In genomic region chr17:4704574-4704907, GRCh38 we compare ENCODE assay signal across 6 cellular contexts. TPM values are rescaled to one million over a fixed set of nuclear protein-coding genes. Genes with fewer than 3 reads are reported as not detected.
DNase-seq lines count a peak whose midpoint lies in the region; TF ChIP-seq lines count a peak whose summit lies in the region.
"Not testable (repeated sequence)": the region's sequence is repeated elsewhere in the genome, so short reads cannot be mapped to it uniquely, and the experiment has no call there.

No MANE protein-coding gene starts in this region.

- not testable (repeated sequence) for H3K27me3 Mint-ChIP-seq in brain

- peak overlapping the region; percentile 73 for H3K27ac ChIP-seq in SU-DHL-6 (ENCODE audit: low read depth, low read length)
- peak overlapping the region; percentile 82 for H3K27ac ChIP-seq in left ventricle myocardium inferior (replicated peaks)
- peak overlapping the region; percentile 68 for H3K27ac ChIP-seq in neural cell (ENCODE audit: low read length)
- H3K27ac ChIP-seq in tibial artery, result peak overlapping the region; percentile 75 to 84

- not testable (repeated sequence) for H3K27me3 ChIP-seq in SU-DHL-6 (ENCODE audit: low read length); left ventricle myocardium inferior (ENCODE audit: low read depth); neural cell (ENCODE audit: insufficient read depth, low read depth, low read length); tibial artery

- H3K9ac ChIP-seq in SU-DHL-6 (ENCODE audit: low read length) (peak overlapping the region; percentile 84), neural cell (ENCODE audit: low read length) (peak overlapping the region; percentile 82)

- intact Hi-C loops in left ventricle myocardium inferior (cut with micrococcal nuclease); tibial artery (cut with DNase I; ENCODE audit: low total_unique reads): not testable (repeated sequence)

- not testable (repeated sequence) for H4K20me1 ChIP-seq in SU-DHL-6 (ENCODE audit: low read depth, low read length); neural cell (ENCODE audit: insufficient read depth)

- H3K4me1 Mint-ChIP-seq in brain, result peaks cover 54% of the 10 kb centered on the region

- not testable (repeated sequence) for TF ChIP-seq EP300 in neural cell (conservative IDR thresholded peaks at IDR 0.05; ENCODE audit: poor library complexity, severe bottlenecking)

- peak overlapping the region; percentile 87 to 98 (median 95) for H3K4me3 Mint-ChIP-seq in brain

- H3F3A ChIP-seq in SU-DHL-6 (ENCODE audit: insufficient read depth), result peaks cover 10% of the 10 kb centered on the region
- not testable (repeated sequence) for H3F3A ChIP-seq in neural cell (ENCODE audit: insufficient read depth, low read length, poor library complexity, severe bottlenecking)

- H3K4me1 ChIP-seq in left ventricle myocardium inferior, result peaks cover 26% of the 10 kb centered on the region
- H3K4me1 ChIP-seq in tibial artery, result peaks cover 0 to 15% (median 9%) of the 10 kb centered on the region in 4 donors

- H3K4me3 ChIP-seq in GM12865 (ENCODE audit: low read depth, low read length) (peak overlapping the region; percentile 86), SU-DHL-6 (ENCODE audit: insufficient read depth, low read length, poor library complexity, severe bottlenecking) (peak overlapping the region; percentile 86), left ventricle myocardium inferior (peak overlapping the region; percentile 99), neural cell (ENCODE audit: low read length) (peak overlapping the region; percentile 92), tibial artery (peak overlapping the region; percentile 71 to 86)

- peaks cover 51% of the 10 kb centered on the region for H3K79me2 ChIP-seq in SU-DHL-6 (ENCODE audit: insufficient read depth, low read length)
- H3K79me2 ChIP-seq in neural cell (replicated peaks; ENCODE audit: insufficient read depth, low read length), result peaks cover 36% of the 10 kb centered on the region

- DNase-seq in GM12865 (ENCODE audit: low read depth); left ventricle myocardium inferior; tibial artery: not testable (repeated sequence)

- H3K9me3 Mint-ChIP-seq in brain, result not testable (repeated sequence)

- H2AFZ ChIP-seq in SU-DHL-6 (ENCODE audit: low read depth, low read length, severe bottlenecking) (peak overlapping the region; percentile 83), neural cell (ENCODE audit: low read depth, low read length) (peak overlapping the region; percentile 80)

- TF ChIP-seq RAD21 in neural cell (conservative IDR thresholded peaks at IDR 0.05), result not testable (repeated sequence)

- peak overlapping the region; percentile 92 for H3K4me2 ChIP-seq in SU-DHL-6 (ENCODE audit: low read depth, low read length, poor library complexity, severe bottlenecking)
- not testable (repeated sequence) for H3K4me2 ChIP-seq in neural cell (ENCODE audit: low read length)

- H3K9me3 ChIP-seq in SU-DHL-6 (ENCODE audit: insufficient read depth, low read length); left ventricle myocardium inferior (replicated peaks); neural cell (ENCODE audit: low read length); tibial artery: not testable (repeated sequence)

- H3K27ac Mint-ChIP-seq in brain, result peak overlapping the region; percentile 69 to 98 (median 97)

- not testable (repeated sequence) for H3K36me3 ChIP-seq in SU-DHL-6 (ENCODE audit: low read length); left ventricle myocardium inferior; neural cell (ENCODE audit: insufficient read depth, low read length); tibial artery

- not testable (repeated sequence) for H3K36me3 Mint-ChIP-seq in brain

- TF ChIP-seq CTCF in GM12865 (IDR thresholded peaks at IDR 0.05; ENCODE audit: insufficient read depth, low read depth, low read length, missing control alignments); SU-DHL-6 (IDR thresholded peaks at IDR 0.05; ENCODE audit: insufficient read depth, low read length, poor library complexity, severe bottlenecking); brain (conservative IDR thresholded peaks at IDR 0.05); left ventricle myocardium inferior (IDR thresholded peaks at IDR 0.05; ENCODE audit: borderline replicate concordance); neural cell (IDR thresholded peaks at IDR 0.05; ENCODE audit: poor library complexity, severe bottlenecking); tibial artery (IDR thresholded peaks at IDR 0.05): not testable (repeated sequence)

- H3K9me2 ChIP-seq in SU-DHL-6 (replicated peaks; ENCODE audit: insufficient read depth, low read length); neural cell (ENCODE audit: insufficient read depth, low read length): not testable (repeated sequence)

RNA-seq across cellular contexts. Expression of gene PELP1, which starts 0.6 kb away (rescaled TPM):
- polyA plus RNA-seq in brain (ENCODE audit: insufficient read depth, low read depth, low replicate concordance) (72.5 TPM), neural cell (15.9 and 24.7 TPM in 2 replicates)
- 37.1 TPM for total RNA-seq in left ventricle myocardium inferior
- polyA minus RNA-seq in neural cell, result 62.6 and 63.0 TPM in 2 replicates

RNA-seq across cellular contexts. Expression of gene ARRB2, which starts 5.9 kb away (rescaled TPM):
- 96.3 TPM for polyA plus RNA-seq in brain (ENCODE audit: insufficient read depth, low read depth, low replicate concordance)
- 28.1 TPM for total RNA-seq in left ventricle myocardium inferior
- 28.3 and 34.1 TPM in 2 replicates for polyA plus RNA-seq in neural cell
- 19.7 and 24.7 TPM in 2 replicates for polyA minus RNA-seq in neural cell

RNA-seq across cellular contexts. Expression of gene MED11, which starts 26.7 kb away (rescaled TPM):
- polyA plus RNA-seq in brain (ENCODE audit: insufficient read depth, low read depth, low replicate concordance), result 19.4 TPM
- total RNA-seq in left ventricle myocardium inferior, result 18.0 TPM
- polyA plus RNA-seq in neural cell, result 17.2 and 20.5 TPM in 2 replicates
- 9.4 and 12.9 TPM in 2 replicates for polyA minus RNA-seq in neural cell

RNA-seq across cellular contexts. Expression of gene ZMYND15, which starts 35.1 kb away (rescaled TPM):
- polyA plus RNA-seq in brain (ENCODE audit: insufficient read depth, low read depth, low replicate concordance) (0.42 TPM), neural cell (not detected in 2 replicates)
- 0.08 TPM for total RNA-seq in left ventricle myocardium inferior
- not detected in 2 replicates for polyA minus RNA-seq in neural cell

RNA-seq across cellular contexts. Expression of gene CXCL16, which starts 35.2 kb away (rescaled TPM):
- polyA plus RNA-seq in brain (ENCODE audit: insufficient read depth, low read depth, low replicate concordance) (10.9 TPM), neural cell (not detected in 2 replicates)
- 3.1 TPM for total RNA-seq in left ventricle myocardium inferior
- polyA minus RNA-seq in neural cell, result not detected in 2 replicates
